In the genomic region with DNA sequence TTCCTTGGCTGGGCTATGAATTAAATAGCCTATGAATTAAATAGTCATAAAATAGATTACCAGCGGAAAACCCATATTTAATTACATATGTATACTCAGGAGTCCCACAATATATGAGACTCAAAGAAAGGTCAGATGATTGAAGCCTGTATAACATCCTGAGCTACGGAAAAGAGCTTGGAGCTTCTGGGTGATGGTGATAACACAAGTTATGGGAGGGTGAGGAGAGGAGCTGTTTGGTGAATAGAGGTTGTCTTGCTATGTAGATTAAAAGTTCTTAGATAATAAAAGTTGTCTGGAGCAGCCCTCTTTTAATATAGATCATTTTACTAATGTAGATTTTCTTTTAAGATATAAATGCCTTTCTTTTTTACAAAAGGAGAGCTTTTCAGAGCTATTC, we compare ENCODE assay signal across 10 cellular contexts. TPM values are rescaled to one million over a fixed set of nuclear protein-coding genes. Genes with fewer than 3 reads are reported as not detected.
DNase-seq lines count a peak whose midpoint lies in the region; ATAC-seq and TF ChIP-seq lines count a peak whose summit lies in the region.
"Had no signal": no experiment of that assay in that cellular context is flagged by ENCODE, and none has a peak within 500 bp of the region (broad histone marks: within the 10 kb centered on the region; RNA-seq: fewer than 3 reads in every experiment).

No MANE protein-coding gene starts in this region.

- H3K27me3 Mint-ChIP-seq in CD4-positive, CD25-positive, alpha-beta regulatory T cell, result peaks cover 4% of the 10 kb centered on the region
- H3K27me3 Mint-ChIP-seq in endodermal cell (ENCODE audit: insufficient read depth), result peaks cover 7% of the 10 kb centered on the region

- WGBS in endodermal cell (ENCODE audit: insufficient coverage in 1 of 2, insufficient read length in 1 of 2), 2 experiments, result 91 to 100% methylated on average over 1 of the region's 2 CpGs

- H3K9me3 ChIP-seq in CD4-positive, CD25-positive, alpha-beta regulatory T cell (ENCODE audit: control insufficient read depth in 2 of 2, low read length in 2 of 2), result no peaks in the 10 kb centered on the region
- H3K9me3 ChIP-seq in OCI-LY1 (ENCODE audit: low read length) (no peaks in the 10 kb centered on the region), osteoblast (ENCODE audit: low read depth, low read length) (no peaks in the 10 kb centered on the region), endodermal cell (ENCODE audit: control insufficient read depth, low read length) (no peaks in the 10 kb centered on the region)
- H3K9me3 ChIP-seq in effector memory CD4-positive, alpha-beta T cell (ENCODE audit: control insufficient read depth, low read length), result no peaks in the 10 kb centered on the region

- H3K9ac ChIP-seq in OCI-LY1 (ENCODE audit: low read length) (no peak overlapping the region), endodermal cell (ENCODE audit: extremely low read depth, low read length, poor library complexity, severe bottlenecking) (no peak overlapping the region)

- H4K20me1 ChIP-seq in OCI-LY1 (ENCODE audit: insufficient read depth, low read length) (no peaks in the 10 kb centered on the region), osteoblast (ENCODE audit: insufficient read depth, low read length) (peaks cover 35% of the 10 kb centered on the region)

- H3K4me1 Mint-ChIP-seq in CD4-positive, CD25-positive, alpha-beta regulatory T cell, result peaks cover 22 to 88% (median 51%) of the 10 kb centered on the region in 4 donors
- H3K4me1 Mint-ChIP-seq in endodermal cell, result peaks cover 9% of the 10 kb centered on the region

- no peaks in the 10 kb centered on the region for H3K9me2 ChIP-seq in OCI-LY1 (ENCODE audit: low read depth, low read length)

- H3K4me1 ChIP-seq in CD4-positive, CD25-positive, alpha-beta regulatory T cell (ENCODE audit: control insufficient read depth, insufficient read depth, low read length, poor library complexity, severe bottlenecking), result peaks cover 83% of the 10 kb centered on the region
- H3K4me1 ChIP-seq in OCI-LY1 (ENCODE audit: insufficient read depth, low read length, severe bottlenecking) (peaks cover 44% of the 10 kb centered on the region), osteoblast (ENCODE audit: insufficient read depth, low read length) (peaks cover 50% of the 10 kb centered on the region), endodermal cell (ENCODE audit: control insufficient read depth, insufficient read depth, low read length) (no peaks in the 10 kb centered on the region)
- H3K4me1 ChIP-seq in effector memory CD4-positive, alpha-beta T cell (ENCODE audit: control insufficient read depth, insufficient read depth, low read length, poor library complexity, severe bottlenecking), result peaks cover 42% of the 10 kb centered on the region

- H3K36me3 ChIP-seq in CD4-positive, CD25-positive, alpha-beta regulatory T cell (ENCODE audit: control insufficient read depth, insufficient read depth, low read length), result peaks cover 17% of the 10 kb centered on the region
- H3K36me3 ChIP-seq in OCI-LY1 (ENCODE audit: insufficient read depth, low read length) (peaks cover 18% of the 10 kb centered on the region; the same call in 1 of the 2 replicates), osteoblast (ENCODE audit: insufficient read depth, low read length) (peaks cover 33% of the 10 kb centered on the region), endodermal cell (ENCODE audit: control insufficient read depth, insufficient read depth, low read length) (peaks cover 13% of the 10 kb centered on the region)
- peaks cover 14% of the 10 kb centered on the region for H3K36me3 ChIP-seq in effector memory CD4-positive, alpha-beta T cell (ENCODE audit: control insufficient read depth, insufficient read depth, low read length)

- TF ChIP-seq CTCF in OCI-LY1 (IDR thresholded peaks at IDR 0.05; ENCODE audit: low read length) (no peak), osteoblast (IDR thresholded peaks at IDR 0.05; ENCODE audit: extremely low read depth, low read depth, low read length) (no peak), endodermal cell (conservative IDR thresholded peaks at IDR 0.05) (no peak)

- H3F3A ChIP-seq in OCI-LY1 (ENCODE audit: insufficient read depth, low read length), result no peaks in the 10 kb centered on the region

- H3K79me2 ChIP-seq in OCI-LY1 (ENCODE audit: insufficient read depth, low read length) (0 out of 2 replicates have a peak, but pooled peaks cover 5% of the 10 kb centered on the region), osteoblast (ENCODE audit: insufficient read depth, low read length) (peaks cover 67% of the 10 kb centered on the region)

- peak overlapping the region; percentile 94 for H3K4me2 ChIP-seq in OCI-LY1 (ENCODE audit: low read length)
- peak overlapping the region; percentile 97 for H3K4me2 ChIP-seq in osteoblast (ENCODE audit: insufficient read depth, low read length)

- no peak for ATAC-seq in CD4-positive, CD25-positive, alpha-beta regulatory T cell (ENCODE audit: low read depth in 2 of 2)
- ATAC-seq in GM18520 (IDR thresholded peaks at IDR 0.05; ENCODE audit: unreplicated experiment), result no peak

- H3K4me3 ChIP-seq in CD4-positive, CD25-positive, alpha-beta regulatory T cell (ENCODE audit: low read depth, low read length), result peak overlapping the region; percentile 85
- H3K4me3 ChIP-seq in OCI-LY1 (ENCODE audit: low read depth, low read length, poor library complexity, severe bottlenecking) (peak overlapping the region; percentile 95), osteoblast (ENCODE audit: insufficient read depth, low read length) (peak overlapping the region; percentile 86), endodermal cell (ENCODE audit: low read length) (no peak overlapping the region)
- H3K4me3 ChIP-seq in effector memory CD4-positive, alpha-beta T cell (ENCODE audit: insufficient read depth, low read depth, low read length, poor library complexity, severe bottlenecking), result peak overlapping the region; percentile 10

- peaks cover 16% of the 10 kb centered on the region for H3K36me3 Mint-ChIP-seq in CD4-positive, CD25-positive, alpha-beta regulatory T cell
- H3K36me3 Mint-ChIP-seq in endodermal cell (ENCODE audit: low read depth), result peaks cover 12% of the 10 kb centered on the region

- no peaks in the 10 kb centered on the region for H3K27me3 ChIP-seq in CD4-positive, CD25-positive, alpha-beta regulatory T cell (ENCODE audit: control insufficient read depth, insufficient read depth, low read length)
- H3K27me3 ChIP-seq in OCI-LY1 (ENCODE audit: insufficient read depth, low read length) (no peaks in the 10 kb centered on the region), osteoblast (ENCODE audit: insufficient read depth, low read length) (no peaks in the 10 kb centered on the region), endodermal cell (ENCODE audit: control insufficient read depth, insufficient read depth, low read length, poor library complexity, severe bottlenecking) (no peaks in the 10 kb centered on the region)
- H3K27me3 ChIP-seq in effector memory CD4-positive, alpha-beta T cell (replicated peaks; ENCODE audit: control insufficient read depth, insufficient read depth, low read length, poor library complexity, severe bottlenecking), result no peaks in the 10 kb centered on the region

- peak overlapping the region; percentile 84 to 97 (median 95) for H3K27ac Mint-ChIP-seq in CD4-positive, CD25-positive, alpha-beta regulatory T cell
- no peak overlapping the region for H3K27ac Mint-ChIP-seq in endodermal cell

- H3K27ac ChIP-seq in CD4-positive, CD25-positive, alpha-beta regulatory T cell (ENCODE audit: insufficient read depth, low read length, poor library complexity, severe bottlenecking), result peak overlapping the region; percentile 94
- peak overlapping the region; percentile 70 for H3K27ac ChIP-seq in OCI-LY1 (ENCODE audit: low read depth, low read length, poor library complexity, severe bottlenecking)
- H3K27ac ChIP-seq in effector memory CD4-positive, alpha-beta T cell (ENCODE audit: insufficient read depth, low read length, poor library complexity, severe bottlenecking), result peak overlapping the region; percentile 91
- H3K27ac ChIP-seq in osteoblast (ENCODE audit: low read depth, low read length), result peak overlapping the region; percentile 79
- H3K27ac ChIP-seq in endodermal cell (ENCODE audit: low read depth, low read length), result no peak overlapping the region

- H2AFZ ChIP-seq in OCI-LY1 (ENCODE audit: low read length) (no peak overlapping the region), osteoblast (ENCODE audit: low read length) (no peak overlapping the region)

- peak overlapping the region; percentile 92 to 99 (median 98) for H3K4me3 Mint-ChIP-seq in CD4-positive, CD25-positive, alpha-beta regulatory T cell
- no peak overlapping the region for H3K4me3 Mint-ChIP-seq in endodermal cell

- H3K9me3 Mint-ChIP-seq in CD4-positive, CD25-positive, alpha-beta regulatory T cell, result no peaks in the 10 kb centered on the region
- no peaks in the 10 kb centered on the region for H3K9me3 Mint-ChIP-seq in endodermal cell

- DNase-seq in CD4-positive, CD25-positive, alpha-beta regulatory T cell, result no peak
- DNase-seq in effector memory CD4-positive, alpha-beta T cell, result no peak
- no peak for DNase-seq in osteoblast (ENCODE audit: insufficient read length, low spot score, missing footprints)
- DNase-seq in stimulated activated CD4-positive, alpha-beta T cell treated with anti-CD3 and anti-CD28 coated beads, Interleukin-4, amount 100 ng/mL, for 1 hour, result no peak
- no peak for DNase-seq in SHP77 treated with DMSO at 0.1 percent for 48 hours (lab: John Stamatoyannopoulos, UW)
- no peak for DNase-seq in endodermal cell
- DNase-seq: mesendoderm, NCI-H510A had no signal

RNA-seq across cellular contexts. Expression of gene PML, which starts 1.8 kb away (rescaled TPM):
- 57.6 TPM for total RNA-seq in CD4-positive, CD25-positive, alpha-beta regulatory T cell
- polyA plus RNA-seq in CD4-positive, CD25-positive, alpha-beta regulatory T cell, result 10 to 100 TPM; 13.7 to 24.0 (median 20.8) TPM
- total RNA-seq in osteoblast, result 46.7 and 50.7 TPM in 2 replicates
- total RNA-seq in endodermal cell, result 10 to 100 TPM; 26.5 to 28.9 TPM
- polyA plus RNA-seq in endodermal cell (2013, experiment 1 of 2), result 25.5 TPM
- polyA plus RNA-seq in endodermal cell (2013, experiment 2 of 2), result 23.7 TPM

RNA-seq across cellular contexts. Expression of gene STOML1, which starts 4.2 kb away (rescaled TPM):
- 5.9 TPM for total RNA-seq in CD4-positive, CD25-positive, alpha-beta regulatory T cell
- polyA plus RNA-seq in CD4-positive, CD25-positive, alpha-beta regulatory T cell, result 10 to 100 TPM in 2 of 4 donors, 1 to 10 TPM in 2; 8.7 to 11.4 (median 10.2) TPM
- total RNA-seq in osteoblast (14.1 and 15.0 TPM in 2 replicates), endodermal cell (1 to 10 TPM; 4.4 to 5.5 TPM)
- 7.9 TPM for polyA plus RNA-seq in endodermal cell (2013, experiment 1 of 2)
- polyA plus RNA-seq in endodermal cell (2013, experiment 2 of 2), result 6.8 TPM
